In genomic region chr1:58968360-58968952, GRCh38 we compare ENCODE assay signal across 8 cellular contexts.
DNase-seq lines count a peak whose midpoint lies in the region; ATAC-seq and TF ChIP-seq lines count a peak whose summit lies in the region.

No MANE protein-coding gene starts in this region.

- TF ChIP-seq CTCF in GM10266 (IDR thresholded peaks at IDR 0.05; ENCODE audit: control insufficient read depth, insufficient read depth, low read depth, missing control alignments), result no peak

- in situ Hi-C loops in KBM-7 (cut with MboI; ENCODE audit: low pct_unique_long_range_greater_than_20kb, low sequenced_read_pairs), result no loop called here

- ATAC-seq in GM21526 (IDR thresholded peaks at IDR 0.05; ENCODE audit: low FRiP score, unreplicated experiment), result peak; percentile 91
- peak; percentile 41 for ATAC-seq in stimulated activated naive CD8-positive, alpha-beta T cell treated with anti-CD3 and anti-CD28 coated beads, Interleukin-15, Interleukin-2, amounts not matched to agents 100 U/mL and 50 U/mL, for 24 hours

- DNase-seq in GM10266 (ENCODE audit: extremely low spot score) (peak; percentile 59), KBM-7 (peak; percentile 66), amniotic epithelial cell (ENCODE audit: low read depth) (peak; percentile 67), islet precursor cell (peak; percentile 60), NCI-H345 (lab: John Stamatoyannopoulos, UW) (no peak), NCI-H82 treated with DMSO at 0.1 percent for 48 hours (lab: John Stamatoyannopoulos, UW; ENCODE audit: unreplicated experiment) (no peak)
- peak; percentile 14 for DNase-seq in stimulated activated naive CD8-positive, alpha-beta T cell treated with anti-CD3 and anti-CD28 coated beads, Interleukin-15, Interleukin-2, amounts not matched to agents 100 U/mL and 50 U/mL, for 24 hours

Comparison
In these comparisons a context has a peak if more than half of its experiments do, and no peak if none do; other contexts are left out.
1. DNase-seq: peak in GM10266 (single experiment), KBM-7 (single experiment), amniotic epithelial cell (single experiment), islet precursor cell (single experiment) and stimulated activated naive CD8-positive, alpha-beta T cell treated with anti-CD3 and anti-CD28 coated beads, Interleukin-15, Interleukin-2, amounts not matched to agents 100 U/mL and 50 U/mL, for 24 hours (single experiment); none in NCI-H345 (single experiment) and NCI-H82 treated with DMSO at 0.1 percent for 48 hours (single experiment).